Comparison of ENCODE assay signal across 8 cellular contexts in the genomic region with DNA sequence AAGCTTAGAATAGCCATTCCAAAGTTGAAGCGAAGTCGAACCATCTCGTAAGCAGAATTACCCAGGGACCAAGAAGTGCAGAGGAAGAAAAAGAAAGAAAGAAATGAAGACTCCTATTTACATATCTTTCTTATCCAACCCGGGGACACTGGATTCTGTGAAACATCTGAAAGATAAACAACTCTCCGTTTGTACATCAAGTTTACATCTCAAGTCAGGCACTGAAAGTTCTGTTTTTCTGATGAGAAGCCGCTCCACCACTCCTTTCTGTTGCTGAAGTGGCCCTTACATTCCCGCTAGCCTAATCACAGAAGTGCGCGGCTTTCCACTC. TPM values are rescaled to one million over a fixed set of nuclear protein-coding genes. Genes with fewer than 3 reads are reported as not detected.
DNase-seq lines count a peak whose midpoint lies in the region; ATAC-seq and TF ChIP-seq lines count a peak whose summit lies in the region.

No MANE protein-coding gene starts in this region.

- H3K9me3 ChIP-seq in liver (ENCODE audit: control insufficient read depth in 4 of 4, low read length in 3 of 4) (no peaks in the 10 kb centered on the region), tibial artery (no peaks in the 10 kb centered on the region)

- H3K27me3 Mint-ChIP-seq in activated T-cell treated with anti-CD3 and anti-CD28 coated beads, Interleukin-2, amount 50 U/mL, for 4 hours (ENCODE audit: low read depth) = no peaks in the 10 kb centered on the region

- H3K4me3 Mint-ChIP-seq in activated T-cell treated with anti-CD3 and anti-CD28 coated beads, Interleukin-2, amount 50 U/mL, for 4 hours = peak overlapping the region; percentile 98

- H3K36me3 ChIP-seq in liver (ENCODE audit: control insufficient read depth in 4 of 4, insufficient read depth in 3 of 4, low read depth in 1 of 4, low read length in 3 of 4) (peaks cover 0 to 3% (median 2%) of the 10 kb centered on the region in 4 donors), tibial artery (peaks cover 0 to 8% (median 0%) of the 10 kb centered on the region in 3 donors)

- peak overlapping the region; percentile 51 to 77 (median 70) for H3K4me3 ChIP-seq in liver (ENCODE audit: low read depth in 1 of 3, low read length in 3 of 3)
- H3K4me3 ChIP-seq in tibial artery = peak overlapping the region; percentile 67 to 83

- peaks cover 0 to 42% (median 33%) of the 10 kb centered on the region in 4 donors for H3K4me1 ChIP-seq in liver (ENCODE audit: control insufficient read depth in 4 of 4, insufficient read depth in 4 of 4, low read length in 3 of 4)
- H3K4me1 ChIP-seq in tibial artery = peaks cover 0 to 59% (median 36%) of the 10 kb centered on the region in 4 donors

- no peak for ATAC-seq in activated T-cell treated with anti-CD3 and anti-CD28 coated beads, Interleukin-2, amount 50 U/mL, for 4 hours

- under 1% methylated on average over 9 of the region's 9 CpGs for WGBS in liver

- H3K27ac ChIP-seq in angular gyrus (ENCODE audit: low read depth, low read length) (peak overlapping the region; percentile 98), liver (ENCODE audit: low read depth in 1 of 2, low read length in 2 of 2) (peak overlapping the region; percentile 83 to 91), tibial artery (peak overlapping the region; percentile 95 to 97)

- peak overlapping the region; percentile 65 to 76 for H3K9ac ChIP-seq in liver (ENCODE audit: low read depth in 1 of 2, low read length in 2 of 2)

- H3K36me3 Mint-ChIP-seq in activated T-cell treated with anti-CD3 and anti-CD28 coated beads, Interleukin-2, amount 50 U/mL, for 4 hours (ENCODE audit: insufficient read depth) = peaks cover 9% of the 10 kb centered on the region

- TF ChIP-seq CTCF in liver (IDR thresholded peaks at IDR 0.05; ENCODE audit: low read depth, low read length, missing input control) (no peak), tibial artery (IDR thresholded peaks at IDR 0.05) (no peak)

- DNase-seq in activated T-cell treated with anti-CD3 and anti-CD28 coated beads, Interleukin-2, amount 50 U/mL, for 4 hours = no peak
- no peak for DNase-seq in activated T-cell treated with anti-CD3 and anti-CD28 coated beads, Interleukin-2, amount 50 U/mL, for 1 hour
- DNase-seq in tibial artery (no peak), AG20443 (ENCODE audit: low spot score) (no peak), NCI-H2196 treated with DMSO at 0.1 percent for 48 hours (lab: John Stamatoyannopoulos, UW; ENCODE audit: unreplicated experiment) (no peak), LoVo (ENCODE audit: low spot score) (no peak)

- intact Hi-C loops in tibial artery (cut with DNase I; ENCODE audit: low total_unique reads) = no loop called here

- H3K4me1 Mint-ChIP-seq in activated T-cell treated with anti-CD3 and anti-CD28 coated beads, Interleukin-2, amount 50 U/mL, for 4 hours (ENCODE audit: low read depth) = peaks cover 58% of the 10 kb centered on the region

- no peaks in the 10 kb centered on the region for H3K9me3 Mint-ChIP-seq in activated T-cell treated with anti-CD3 and anti-CD28 coated beads, Interleukin-2, amount 50 U/mL, for 4 hours

- no peak for TF ChIP-seq RAD21 in liver (IDR thresholded peaks at IDR 0.05)

- H3K27me3 ChIP-seq in liver (ENCODE audit: control insufficient read depth in 4 of 4, insufficient read depth in 4 of 4, low read length in 3 of 4) = no peaks in the 10 kb centered on the region
- H3K27me3 ChIP-seq in tibial artery = no peaks in the 10 kb centered on the region

TF ChIP-seq in liver, 16 proteins besides CTCF, POLR2A, EP300 and RAD21:
- no peak for TF ChIP-seq FOXA2 (IDR thresholded peaks at IDR 0.05)
TF ChIP-seq in liver: peak in this region for 0.

RNA-seq across cellular contexts. Expression of gene GANC, which starts 0.3 kb away (rescaled TPM):
- 10 to 100 TPM in 1 of 3 donors, 1 to 10 TPM in 2; 7.1 to 10.7 (median 8.0) TPM for total RNA-seq in activated T-cell treated with anti-CD3 and anti-CD28 coated beads, Interleukin-2, amount 50 U/mL, for 4 hours
- 10 to 100 TPM in 1 of 2 donors, 1 to 10 TPM in 1; 7.0 to 28.9 TPM for total RNA-seq in liver
- polyA plus RNA-seq in liver = 10 to 100 TPM in 1 of 2 donors, 1 to 10 TPM in 1; 4.8 to 14.9 TPM

RNA-seq across cellular contexts. Expression of gene TMEM87A, which starts 0.5 kb away (rescaled TPM):
- total RNA-seq in activated T-cell treated with anti-CD3 and anti-CD28 coated beads, Interleukin-2, amount 50 U/mL, for 4 hours = 10 to 100 TPM; 47.1 to 57.0 (median 56.4) TPM
- total RNA-seq in liver = 10 to 100 TPM; 26.2 to 27.3 TPM
- 10 to 100 TPM in 1 of 2 donors, 1 to 10 TPM in 1; 9.2 to 17.5 TPM for polyA plus RNA-seq in liver
